ENCODE assay signal across 1 cellular context in the genomic region with DNA sequence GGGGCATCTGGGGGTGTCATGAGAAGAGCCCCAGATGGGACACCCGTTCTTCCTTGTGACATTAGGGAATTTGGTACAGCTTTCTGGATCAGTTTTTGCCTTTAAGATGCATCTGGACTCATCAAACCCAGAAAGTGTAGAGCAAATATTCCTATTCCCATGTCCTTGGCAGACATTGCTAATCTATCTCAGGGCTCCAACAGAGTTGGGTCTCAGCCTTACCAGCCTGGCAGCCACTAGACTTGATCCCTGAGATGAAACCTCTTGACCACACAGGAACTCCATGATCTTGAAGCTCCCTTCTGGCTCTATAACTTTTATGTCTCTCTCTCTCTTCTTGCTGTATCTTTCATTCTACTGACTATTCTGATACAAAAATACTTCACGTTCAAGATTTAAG.
TF ChIP-seq lines count a peak whose summit lies in the region.

No MANE protein-coding gene starts in this region.

TF ChIP-seq in GM12891, 5 proteins besides CTCF, POLR2A, EP300 and RAD21:
- TF ChIP-seq POU2F2 (IDR thresholded peaks at IDR 0.05; ENCODE audit: low read depth, low read length), result no peak
- TF ChIP-seq PAX5 (IDR thresholded peaks at IDR 0.05; ENCODE audit: insufficient read depth, low read length, severe bottlenecking), result no peak
- no peak for TF ChIP-seq POLR2AphosphoS5 (IDR thresholded peaks at IDR 0.05; ENCODE audit: low read depth, low read length)
- no peak for TF ChIP-seq SPI1 (IDR thresholded peaks at IDR 0.05; ENCODE audit: low read depth, low read length)
- no peak for TF ChIP-seq TAF1 (IDR thresholded peaks at IDR 0.05; ENCODE audit: low read depth, low read length)
